Comparison of ENCODE assay signal across 8 cellular contexts in genomic region chr2:74177697-74178096, GRCh38.
DNase-seq lines count a peak whose midpoint lies in the region; ATAC-seq and TF ChIP-seq lines count a peak whose summit lies in the region.

No MANE protein-coding gene starts in this region.

- no peaks in the 10 kb centered on the region for H3K27me3 ChIP-seq in rectal smooth muscle tissue (ENCODE audit: control insufficient read depth, insufficient read depth, low read length)

- H3K4me1 ChIP-seq in rectal smooth muscle tissue (ENCODE audit: control insufficient read depth, insufficient read depth, low read length): peaks cover 7% of the 10 kb centered on the region

- DNase-seq in GM12865 (ENCODE audit: low read depth): no peak
- no peak for DNase-seq in SK-N-MC (ENCODE audit: low read depth, low spot score)
- DNase-seq in fibroblast of mammary gland (ENCODE audit: low read depth): no peak
- DNase-seq in effector CD4-positive, alpha-beta T cell: no peak
- DNase-seq in DMS53 treated with DMSO at 0.1 percent for 48 hours (lab: John Stamatoyannopoulos, UW; ENCODE audit: unreplicated experiment): no peak

- H3K9ac ChIP-seq in SK-N-MC (ENCODE audit: insufficient read length) (peak overlapping the region; percentile 96), rectal smooth muscle tissue (ENCODE audit: low read length) (peak overlapping the region; percentile 86)

- no peak for ATAC-seq in HG03520 (IDR thresholded peaks at IDR 0.05; ENCODE audit: unreplicated experiment)
- no peak for ATAC-seq in HG03135 (IDR thresholded peaks at IDR 0.05; ENCODE audit: unreplicated experiment)

- H3K36me3 ChIP-seq in SK-N-MC (ENCODE audit: insufficient read depth, low read length) (peaks cover 31% of the 10 kb centered on the region), rectal smooth muscle tissue (ENCODE audit: control insufficient read depth, insufficient read depth, low read length) (no peaks in the 10 kb centered on the region)

- H3K27ac ChIP-seq in SK-N-MC: peak overlapping the region; percentile 78; the same call in 1 of the 2 replicates
- H3K27ac ChIP-seq in rectal smooth muscle tissue (ENCODE audit: low read depth, low read length): peak overlapping the region; percentile 91

- peaks cover 15% of the 10 kb centered on the region; the same call in 1 of the 2 replicates for H3K9me3 ChIP-seq in SK-N-MC (ENCODE audit: low read depth, low read length)

- H3K4me3 ChIP-seq in GM12865 (ENCODE audit: low read depth, low read length) (peak overlapping the region; percentile 84), SK-N-MC (peak overlapping the region; percentile 87), fibroblast of mammary gland (ENCODE audit: control insufficient read depth, low read depth, low read length) (peak overlapping the region; percentile 87), rectal smooth muscle tissue (ENCODE audit: low read length) (peak overlapping the region; percentile 86)

- TF ChIP-seq CTCF in GM12865 (IDR thresholded peaks at IDR 0.05; ENCODE audit: insufficient read depth, low read depth, low read length, missing control alignments): no peak
- no peak for TF ChIP-seq CTCF in fibroblast of mammary gland (conservative IDR thresholded peaks at IDR 0.05; ENCODE audit: control insufficient read depth, insufficient read depth, low read depth, low read length)
